ENCODE assay signal across 16 cellular contexts in genomic region chr11:46055371-46055770, GRCh38.
A peak's percentile ranks its signal among the peaks of the same experiment; 100 is the strongest.
DNase-seq lines count a peak whose midpoint lies in the region; ATAC-seq and TF ChIP-seq lines count a peak whose summit lies in the region.
"Had no signal": no experiment of that assay in that cellular context is flagged by ENCODE, and none has a peak within 500 bp of the region (broad histone marks: within the 10 kb centered on the region; RNA-seq: fewer than 3 reads in every experiment).

No MANE protein-coding gene starts in this region.

- no peak overlapping the region for H3K27ac Mint-ChIP-seq in progenitor cell of endocrine pancreas
- no peak overlapping the region for H3K27ac Mint-ChIP-seq in natural killer cell treated with Interleukin-12 subunit alpha and Interleukin-12 subunit beta and Interleukin-15 and Interleukin-18, amount 100 ng/mL, for 72 hours

- H3K4me3 ChIP-seq in HUES6 (ENCODE audit: low read depth, low read length) (no peak overlapping the region), Karpas-422 (ENCODE audit: low read length) (no peak overlapping the region)
- H3K4me3 ChIP-seq: heart left ventricle, pancreas had no signal

- no peaks in the 10 kb centered on the region for H3K9me3 ChIP-seq in HUES6 (ENCODE audit: control insufficient read depth, insufficient read depth, low read depth, low read length)
- no peaks in the 10 kb centered on the region for H3K9me3 ChIP-seq in Karpas-422 (ENCODE audit: low read length)
- H3K9me3 ChIP-seq: BE2C, heart left ventricle, pancreas had no signal

- H3K4me3 Mint-ChIP-seq in progenitor cell of endocrine pancreas (ENCODE audit: low read depth) = no peak overlapping the region
- H3K4me3 Mint-ChIP-seq in natural killer cell treated with Interleukin-12 subunit alpha and Interleukin-12 subunit beta and Interleukin-15 and Interleukin-18, amount 100 ng/mL, for 72 hours = no peak overlapping the region

- H3K9me3 Mint-ChIP-seq in progenitor cell of endocrine pancreas (ENCODE audit: low read depth) = no peaks in the 10 kb centered on the region
- no peaks in the 10 kb centered on the region for H3K9me3 Mint-ChIP-seq in natural killer cell treated with Interleukin-12 subunit alpha and Interleukin-12 subunit beta and Interleukin-15 and Interleukin-18, amount 100 ng/mL, for 72 hours

- H3K36me3 ChIP-seq in HUES6 (ENCODE audit: control insufficient read depth, insufficient read depth, low read length) (no peaks in the 10 kb centered on the region), Karpas-422 (ENCODE audit: insufficient read depth, low read length) (no peaks in the 10 kb centered on the region)
- H3K36me3 ChIP-seq: BE2C, pancreas had no signal

- no peak overlapping the region for H3K4me2 ChIP-seq in Karpas-422 (ENCODE audit: low read depth, low read length, poor library complexity, severe bottlenecking)

- H3K27ac ChIP-seq in HUES6 (ENCODE audit: low read depth, low read length) (peak overlapping the region; percentile 19; the same call in 1 of the 2 replicates), Karpas-422 (ENCODE audit: low read length) (no peak overlapping the region)
- H3K27ac ChIP-seq: heart left ventricle, pancreas had no signal

- intact Hi-C loops in left colon (cut with DNase I, micrococcal nuclease) = no loop called here

- H3K4me1 ChIP-seq in HUES6 (ENCODE audit: control insufficient read depth, insufficient read depth, low read length) (peaks cover 50% of the 10 kb centered on the region), Karpas-422 (ENCODE audit: low read length) (peaks cover 42% of the 10 kb centered on the region)
- H3K4me1 ChIP-seq: BE2C, pancreas had no signal

- peaks cover 1% of the 10 kb centered on the region for H3K36me3 Mint-ChIP-seq in progenitor cell of endocrine pancreas (ENCODE audit: insufficient read depth)
- no peaks in the 10 kb centered on the region for H3K36me3 Mint-ChIP-seq in natural killer cell treated with Interleukin-12 subunit alpha and Interleukin-12 subunit beta and Interleukin-15 and Interleukin-18, amount 100 ng/mL, for 72 hours

- ATAC-seq in left colon = peak; percentile 47
- ATAC-seq in natural killer cell treated with Interleukin-12 subunit alpha and Interleukin-12 subunit beta and Interleukin-15 and Interleukin-18, amount 100 ng/mL, for 72 hours = no peak
- ATAC-seq: pancreas had no signal

- TF ChIP-seq CTCF in progenitor cell of endocrine pancreas (IDR thresholded peaks at IDR 0.05; ENCODE audit: unreplicated experiment) = no peak

- H3K79me2 ChIP-seq in Karpas-422 (ENCODE audit: low read length) = peaks cover 80% of the 10 kb centered on the region

- no peaks in the 10 kb centered on the region for H3K9me2 ChIP-seq in Karpas-422 (replicated peaks; ENCODE audit: insufficient read depth, low read length)

- no peaks in the 10 kb centered on the region for H3K27me3 Mint-ChIP-seq in progenitor cell of endocrine pancreas
- no peaks in the 10 kb centered on the region for H3K27me3 Mint-ChIP-seq in natural killer cell treated with Interleukin-12 subunit alpha and Interleukin-12 subunit beta and Interleukin-15 and Interleukin-18, amount 100 ng/mL, for 72 hours

- peak; percentile 6 for DNase-seq in AG08396 (ENCODE audit: low spot score)
- peak; percentile 57 for DNase-seq in dedifferentiated amniotic fluid mesenchymal stem cell (ENCODE audit: extremely low spot score)
- DNase-seq in left colon = no peak
- DNase-seq in progenitor cell of endocrine pancreas (ENCODE audit: low spot score, unreplicated experiment) = no peak
- DNase-seq in natural killer cell treated with Interleukin-12 subunit alpha and Interleukin-12 subunit beta and Interleukin-15 and Interleukin-18, amount 100 ng/mL, for 72 hours (ENCODE audit: low spot score) = no peak
- no peak for DNase-seq in Karpas-422
- DNase-seq in GM19238 (ENCODE audit: insufficient read length, low spot score) = no peak
- DNase-seq: activated CD4-positive, CD25-positive, alpha-beta regulatory T cell treated with anti-CD3 and anti-CD28 coated beads, Interleukin-2, amount 50 U/mL, for 72 hours; amniotic stem cell; BE2C; DND-41; heart left ventricle; mammary epithelial cell; pancreas; stimulated activated CD4-positive, alpha-beta T cell treated with anti-CD3 and anti-CD28 coated beads, Interleukin-15, amount 100 ng/mL, for 24 hours had no signal

- H3K9ac ChIP-seq in HUES6 (ENCODE audit: low read length) = no peak overlapping the region
- no peak overlapping the region for H3K9ac ChIP-seq in Karpas-422 (ENCODE audit: low read length)

- no peak overlapping the region for H2AFZ ChIP-seq in Karpas-422 (ENCODE audit: low read length)

- H3K27me3 ChIP-seq in HUES6 (ENCODE audit: control insufficient read depth, insufficient read depth, low read length) = no peaks in the 10 kb centered on the region
- no peaks in the 10 kb centered on the region for H3K27me3 ChIP-seq in Karpas-422 (ENCODE audit: low read length)
- H3K27me3 ChIP-seq: BE2C, heart left ventricle, pancreas had no signal

- H3K4me1 Mint-ChIP-seq in progenitor cell of endocrine pancreas (ENCODE audit: low read depth) = peaks cover 18% of the 10 kb centered on the region
- H3K4me1 Mint-ChIP-seq in natural killer cell treated with Interleukin-12 subunit alpha and Interleukin-12 subunit beta and Interleukin-15 and Interleukin-18, amount 100 ng/mL, for 72 hours (ENCODE audit: low read depth in 2 of 2) = peaks cover 0 to 6% of the 10 kb centered on the region in 2 donors

- no peaks in the 10 kb centered on the region for H4K20me1 ChIP-seq in Karpas-422 (ENCODE audit: insufficient read depth, low read depth, low read length)

Comparison
In these comparisons a context has a peak if more than half of its experiments do, and no peak if none do; other contexts are left out.
1. DNase-seq: peak in AG08396 (single experiment) and dedifferentiated amniotic fluid mesenchymal stem cell (single experiment); none in left colon (0 of 2), progenitor cell of endocrine pancreas (single experiment), natural killer cell treated with Interleukin-12 subunit alpha and Interleukin-12 subunit beta and Interleukin-15 and Interleukin-18, amount 100 ng/mL, for 72 hours (single experiment), Karpas-422 (single experiment) and GM19238 (single experiment).